ENCODE assay signal across 1 cellular context in the genomic region with DNA sequence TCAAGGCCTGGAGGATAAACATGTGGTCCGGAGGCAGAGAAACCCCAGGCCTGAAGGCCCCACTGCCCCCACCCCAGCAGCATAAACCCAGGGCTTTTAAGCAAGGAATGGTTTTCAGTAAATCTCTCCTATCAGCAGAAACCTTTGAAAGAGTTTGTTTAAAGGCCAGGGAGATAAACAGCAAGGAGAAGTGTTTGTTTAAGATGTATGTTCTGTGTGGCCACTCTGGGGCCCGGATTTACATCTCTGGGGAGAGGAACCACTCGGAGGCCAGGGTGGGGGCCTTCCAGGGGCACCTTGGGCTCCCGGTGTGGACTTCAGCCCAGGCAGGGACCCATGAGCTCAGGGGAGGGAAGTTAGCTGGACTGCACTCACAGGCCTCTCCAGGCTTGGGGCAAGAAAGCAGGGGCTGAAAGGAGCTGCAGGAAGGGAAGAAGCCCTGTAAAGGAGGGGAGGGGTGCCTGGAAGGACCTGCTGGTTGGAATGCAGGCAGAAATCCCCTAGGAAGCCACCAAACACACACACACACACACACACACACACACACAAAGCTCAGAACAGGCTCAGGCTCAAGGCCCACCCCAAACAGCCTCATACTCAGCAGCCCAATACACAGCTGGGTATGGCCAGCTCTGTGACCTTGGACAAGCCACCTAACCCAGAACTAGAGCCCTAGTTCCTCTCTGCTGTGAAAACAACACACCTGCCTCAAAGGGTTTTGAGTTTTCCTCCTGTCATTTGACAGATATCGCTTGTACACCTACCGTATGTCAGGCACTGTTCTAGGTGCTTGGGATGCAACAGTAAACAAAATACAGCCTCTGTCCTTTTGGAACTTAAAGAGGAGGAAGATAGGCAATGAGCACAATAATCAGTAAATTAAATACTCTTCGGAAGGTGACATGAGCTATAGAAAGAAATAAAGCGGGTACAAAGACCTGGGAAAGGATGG.
A peak's percentile ranks its signal among the peaks of the same experiment; 100 is the strongest.
TF ChIP-seq lines count a peak whose summit lies in the region.

No MANE protein-coding gene starts in this region.

TF ChIP-seq in HepG2, 621 proteins besides CTCF, POLR2A, EP300 and RAD21 (continued from another document and continues in another):
- TF ChIP-seq, protein P1, sequence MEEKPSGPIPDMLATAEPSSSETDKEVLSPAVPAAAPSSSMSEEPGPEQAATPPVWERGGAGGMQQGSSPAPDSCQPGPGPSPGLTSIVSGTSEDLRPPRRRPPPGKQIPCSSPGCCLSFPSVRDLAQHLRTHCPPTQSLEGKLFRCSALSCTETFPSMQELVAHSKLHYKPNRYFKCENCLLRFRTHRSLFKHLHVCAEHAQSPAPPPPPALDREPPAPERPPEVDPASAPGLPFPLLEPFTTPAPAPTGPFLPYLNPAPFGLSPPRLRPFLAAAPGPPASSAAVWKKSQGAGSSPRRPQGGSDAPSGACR (CRISPR knock-in tag; IDR thresholded peaks at IDR 0.05) = peak; percentile 97
- TF ChIP-seq NCOA1 (CRISPR knock-in tag; IDR thresholded peaks at IDR 0.05) = peak; percentile 92; the same call in 1 of the 2 replicates
- peak; percentile 95 for TF ChIP-seq ZBTB7A (CRISPR knock-in tag; IDR thresholded peaks at IDR 0.05)
- TF ChIP-seq, protein P2, sequence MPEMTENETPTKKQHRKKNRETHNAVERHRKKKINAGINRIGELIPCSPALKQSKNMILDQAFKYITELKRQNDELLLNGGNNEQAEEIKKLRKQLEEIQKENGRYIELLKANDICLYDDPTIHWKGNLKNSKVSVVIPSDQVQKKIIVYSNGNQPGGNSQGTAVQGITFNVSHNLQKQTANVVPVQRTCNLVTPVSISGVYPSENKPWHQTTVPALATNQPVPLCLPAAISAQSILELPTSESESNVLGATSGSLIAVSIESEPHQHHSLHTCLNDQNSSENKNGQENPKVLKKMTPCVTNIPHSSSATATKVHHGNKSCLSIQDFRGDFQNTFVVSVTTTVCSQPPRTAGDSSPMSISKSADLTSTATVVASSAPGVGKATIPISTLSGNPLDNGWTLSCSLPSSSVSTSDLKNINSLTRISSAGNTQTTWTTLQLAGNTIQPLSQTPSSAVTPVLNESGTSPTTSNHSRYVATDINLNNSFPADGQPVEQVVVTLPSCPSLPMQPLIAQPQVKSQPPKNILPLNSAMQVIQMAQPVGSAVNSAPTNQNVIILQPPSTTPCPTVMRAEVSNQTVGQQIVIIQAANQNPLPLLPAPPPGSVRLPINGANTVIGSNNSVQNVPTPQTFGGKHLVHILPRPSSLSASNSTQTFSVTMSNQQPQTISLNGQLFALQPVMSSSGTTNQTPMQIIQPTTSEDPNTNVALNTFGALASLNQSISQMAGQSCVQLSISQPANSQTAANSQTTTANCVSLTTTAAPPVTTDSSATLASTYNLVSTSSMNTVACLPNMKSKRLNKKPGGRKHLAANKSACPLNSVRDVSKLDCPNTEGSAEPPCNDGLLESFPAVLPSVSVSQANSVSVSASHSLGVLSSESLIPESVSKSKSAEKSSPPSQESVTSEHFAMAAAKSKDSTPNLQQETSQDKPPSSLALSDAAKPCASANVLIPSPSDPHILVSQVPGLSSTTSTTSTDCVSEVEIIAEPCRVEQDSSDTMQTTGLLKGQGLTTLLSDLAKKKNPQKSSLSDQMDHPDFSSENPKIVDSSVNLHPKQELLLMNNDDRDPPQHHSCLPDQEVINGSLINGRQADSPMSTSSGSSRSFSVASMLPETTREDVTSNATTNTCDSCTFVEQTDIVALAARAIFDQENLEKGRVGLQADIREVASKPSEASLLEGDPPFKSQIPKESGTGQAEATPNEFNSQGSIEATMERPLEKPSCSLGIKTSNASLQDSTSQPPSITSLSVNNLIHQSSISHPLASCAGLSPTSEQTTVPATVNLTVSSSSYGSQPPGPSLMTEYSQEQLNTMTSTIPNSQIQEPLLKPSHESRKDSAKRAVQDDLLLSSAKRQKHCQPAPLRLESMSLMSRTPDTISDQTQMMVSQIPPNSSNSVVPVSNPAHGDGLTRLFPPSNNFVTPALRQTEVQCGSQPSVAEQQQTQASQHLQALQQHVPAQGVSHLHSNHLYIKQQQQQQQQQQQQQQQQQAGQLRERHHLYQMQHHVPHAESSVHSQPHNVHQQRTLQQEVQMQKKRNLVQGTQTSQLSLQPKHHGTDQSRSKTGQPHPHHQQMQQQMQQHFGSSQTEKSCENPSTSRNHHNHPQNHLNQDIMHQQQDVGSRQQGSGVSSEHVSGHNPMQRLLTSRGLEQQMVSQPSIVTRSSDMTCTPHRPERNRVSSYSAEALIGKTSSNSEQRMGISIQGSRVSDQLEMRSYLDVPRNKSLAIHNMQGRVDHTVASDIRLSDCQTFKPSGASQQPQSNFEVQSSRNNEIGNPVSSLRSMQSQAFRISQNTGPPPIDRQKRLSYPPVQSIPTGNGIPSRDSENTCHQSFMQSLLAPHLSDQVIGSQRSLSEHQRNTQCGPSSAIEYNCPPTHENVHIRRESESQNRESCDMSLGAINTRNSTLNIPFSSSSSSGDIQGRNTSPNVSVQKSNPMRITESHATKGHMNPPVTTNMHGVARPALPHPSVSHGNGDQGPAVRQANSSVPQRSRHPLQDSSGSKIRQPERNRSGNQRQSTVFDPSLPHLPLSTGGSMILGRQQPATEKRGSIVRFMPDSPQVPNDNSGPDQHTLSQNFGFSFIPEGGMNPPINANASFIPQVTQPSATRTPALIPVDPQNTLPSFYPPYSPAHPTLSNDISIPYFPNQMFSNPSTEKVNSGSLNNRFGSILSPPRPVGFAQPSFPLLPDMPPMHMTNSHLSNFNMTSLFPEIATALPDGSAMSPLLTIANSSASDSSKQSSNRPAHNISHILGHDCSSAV (CRISPR knock-in tag; IDR thresholded peaks at IDR 0.05; ENCODE audit: borderline replicate concordance) = 0 out of 2 replicates have a peak, but pooled peaks have one; percentile 66
- TF ChIP-seq RAD51 (IDR thresholded peaks at IDR 0.05; ENCODE audit: borderline replicate concordance) = no peak
- 0 out of 2 replicates have a peak, but pooled peaks have one; percentile 4 for TF ChIP-seq FOXP1 (IDR thresholded peaks at IDR 0.05)
- peak; percentile 97 for TF ChIP-seq FOXP1 (CRISPR knock-in tag; IDR thresholded peaks at IDR 0.05)
- TF ChIP-seq, protein P3, sequence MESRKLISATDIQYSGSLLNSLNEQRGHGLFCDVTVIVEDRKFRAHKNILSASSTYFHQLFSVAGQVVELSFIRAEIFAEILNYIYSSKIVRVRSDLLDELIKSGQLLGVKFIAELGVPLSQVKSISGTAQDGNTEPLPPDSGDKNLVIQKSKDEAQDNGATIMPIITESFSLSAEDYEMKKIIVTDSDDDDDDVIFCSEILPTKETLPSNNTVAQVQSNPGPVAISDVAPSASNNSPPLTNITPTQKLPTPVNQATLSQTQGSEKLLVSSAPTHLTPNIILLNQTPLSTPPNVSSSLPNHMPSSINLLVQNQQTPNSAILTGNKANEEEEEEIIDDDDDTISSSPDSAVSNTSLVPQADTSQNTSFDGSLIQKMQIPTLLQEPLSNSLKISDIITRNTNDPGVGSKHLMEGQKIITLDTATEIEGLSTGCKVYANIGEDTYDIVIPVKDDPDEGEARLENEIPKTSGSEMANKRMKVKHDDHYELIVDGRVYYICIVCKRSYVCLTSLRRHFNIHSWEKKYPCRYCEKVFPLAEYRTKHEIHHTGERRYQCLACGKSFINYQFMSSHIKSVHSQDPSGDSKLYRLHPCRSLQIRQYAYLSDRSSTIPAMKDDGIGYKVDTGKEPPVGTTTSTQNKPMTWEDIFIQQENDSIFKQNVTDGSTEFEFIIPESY (CRISPR knock-in tag; IDR thresholded peaks at IDR 0.05) = 0 out of 2 replicates have a peak, but pooled peaks have one; percentile 22
- TF ChIP-seq RFXAP (CRISPR knock-in tag; IDR thresholded peaks at IDR 0.05; ENCODE audit: borderline replicate concordance) = peak; percentile 85
- no peak for TF ChIP-seq MATR3 (CRISPR knock-in tag; IDR thresholded peaks at IDR 0.05)
- no peak for TF ChIP-seq MIER2 (CRISPR knock-in tag; IDR thresholded peaks at IDR 0.05)
- peak; percentile 99 for TF ChIP-seq PAXIP1 (CRISPR knock-in tag; conservative IDR thresholded peaks at IDR 0.05)
- TF ChIP-seq ZBTB14 (CRISPR knock-in tag; IDR thresholded peaks at IDR 0.05) = no peak
- no peak for TF ChIP-seq CENPT (CRISPR knock-in tag; IDR thresholded peaks at IDR 0.05; ENCODE audit: low read depth)
- no peak for TF ChIP-seq ZFP36L2 (CRISPR knock-in tag; IDR thresholded peaks at IDR 0.05)
- no peak for TF ChIP-seq PRDM4 (CRISPR knock-in tag; IDR thresholded peaks at IDR 0.05; ENCODE audit: borderline replicate concordance)
- TF ChIP-seq IKZF5 (CRISPR knock-in tag; IDR thresholded peaks at IDR 0.05) = peak; percentile 61; the same call in 1 of the 2 replicates
- TF ChIP-seq MAZ (IDR thresholded peaks at IDR 0.05; ENCODE audit: borderline replicate concordance, low read depth, low read length) = peak; percentile 97
- peak; percentile 82; the same call in 1 of the 2 replicates for TF ChIP-seq MAZ (CRISPR knock-in tag; IDR thresholded peaks at IDR 0.05; ENCODE audit: low read depth)
- peak; percentile 52 for TF ChIP-seq TEAD3 (CRISPR knock-in tag; optimal IDR thresholded peaks at IDR 0.05; ENCODE audit: borderline replicate concordance)
- TF ChIP-seq FOXO1 (CRISPR knock-in tag; IDR thresholded peaks at IDR 0.05) = peak; percentile 88
- peak; percentile 42; the same call in 1 of the 2 replicates for TF ChIP-seq SNAPC5 (CRISPR knock-in tag; IDR thresholded peaks at IDR 0.05; ENCODE audit: borderline replicate concordance)
- TF ChIP-seq E2F2 (CRISPR knock-in tag; IDR thresholded peaks at IDR 0.05; ENCODE audit: borderline replicate concordance) = no peak
- no peak for TF ChIP-seq LCORL (IDR thresholded peaks at IDR 0.05)
- peak; percentile 95 for TF ChIP-seq LCORL (CRISPR knock-in tag; IDR thresholded peaks at IDR 0.05)
